9 cellular contexts compared by ENCODE assay signal in genomic region chr1:178093958-178094751, GRCh38. TPM values are rescaled to one million over a fixed set of nuclear protein-coding genes. Genes with fewer than 3 reads are reported as not detected.
DNase-seq lines count a peak whose midpoint lies in the region; ATAC-seq and TF ChIP-seq lines count a peak whose summit lies in the region.
"Had no signal": no experiment of that assay in that cellular context is flagged by ENCODE, and none has a peak within 500 bp of the region (broad histone marks: within the 10 kb centered on the region; RNA-seq: fewer than 3 reads in every experiment).

RASAL2 (plus strand) TSS chr1:178094104; CDS start chr1:178094493, 389 bp downstream.

- H3K4me1 ChIP-seq in adipocyte (ENCODE audit: control insufficient read depth, insufficient read depth, low read length) = peaks cover 30% of the 10 kb centered on the region
- peaks cover 7 to 17% of the 10 kb centered on the region in 2 experiments for H3K4me1 ChIP-seq in neutrophil (ENCODE audit: control insufficient read depth in 1 of 2, insufficient read depth in 1 of 2, low read depth in 1 of 2, low read length in 1 of 2)

- peak within 1 kb of the TSS; percentile 84 for H3K4me3 ChIP-seq in adipocyte (ENCODE audit: low read length)
- peak within 1 kb of the TSS; percentile 46 to 61 for H3K4me3 ChIP-seq in neutrophil (ENCODE audit: low read depth in 1 of 2, low read length in 1 of 2)

- peak within 1 kb of the TSS; percentile 92 for H3K9ac ChIP-seq in adipocyte (ENCODE audit: low read length)

- DNase-seq in Ammon's horn (ENCODE audit: low spot score) (peak; percentile 61), GM13977 (ENCODE audit: low spot score) (peak; percentile 71), NCI-H226 (peak; percentile 75), adipocyte (ENCODE audit: low read depth) (peak; percentile 82), Right ventricle myocardium inferior (ENCODE audit: missing footprints) (peak; percentile 72), pons (ENCODE audit: low spot score) (no peak)

- peak; percentile 39 for ATAC-seq in HG02884 (IDR thresholded peaks at IDR 0.05; ENCODE audit: unreplicated experiment)
- ATAC-seq in Right ventricle myocardium inferior = peak; percentile 80

- H3K9me3 ChIP-seq in adipocyte (ENCODE audit: control insufficient read depth, low read length) = no peaks in the 10 kb centered on the region
- no peaks in the 10 kb centered on the region for H3K9me3 ChIP-seq in neutrophil

- intact Hi-C loops in Right ventricle myocardium inferior (cut with DNase I) = loop anchor here (1.0 to 5.0 kb wide), 4 partner anchors 36 to 188 kb away; no protein-coding TSS in a partner anchor

- H3K27me3 ChIP-seq in adipocyte (replicated peaks; ENCODE audit: control insufficient read depth, insufficient read depth, low read length) = no peaks in the 10 kb centered on the region
- H3K27me3 ChIP-seq in neutrophil = peaks cover 77% of the 10 kb centered on the region

- no peak within 1 kb of the TSS for H3K27ac ChIP-seq in neutrophil

- H3K36me3 ChIP-seq in adipocyte (ENCODE audit: control insufficient read depth, insufficient read depth, low read length, severe bottlenecking) (no peaks in the 10 kb centered on the region), neutrophil (no peaks in the 10 kb centered on the region)

- in situ Hi-C loops in GM13977 (cut with MboI; ENCODE audit: low pct_unique_long_range_greater_than_20kb, low sequenced_read_pairs, unreplicated experiment) = no loop called here

- TF ChIP-seq CTCF in GM13977 (IDR thresholded peaks at IDR 0.05; ENCODE audit: extremely low read depth, insufficient read depth, missing control alignments) (peak; percentile 14), neutrophil (IDR thresholded peaks at IDR 0.05) (no peak)

RNA-seq across cellular contexts. Expression of gene RASAL2, which starts in this region (rescaled TPM):
- total RNA-seq in Right ventricle myocardium inferior = 30.2 TPM
- total RNA-seq: T-helper 1 cell treated with Interleukin-12 subunit alpha and Interleukin-12 subunit beta and Interleukin-4 antibody, amounts not matched to agents 30 ng/mL and 1 ng/mL, for 36 hours had no signal
